In genomic region chr9:121185178-121185745, GRCh38 we compare ENCODE assay signal across 16 cellular contexts. TPM values are rescaled to one million over a fixed set of nuclear protein-coding genes. Genes with fewer than 3 reads are reported as not detected.
A peak's percentile ranks its signal among the peaks of the same experiment; 100 is the strongest.
DNase-seq lines count a peak whose midpoint lies in the region; ATAC-seq and TF ChIP-seq lines count a peak whose summit lies in the region.
"Had no signal": no experiment of that assay in that cellular context is flagged by ENCODE, and none has a peak within 500 bp of the region (broad histone marks: within the 10 kb centered on the region; RNA-seq: fewer than 3 reads in every experiment).

No MANE protein-coding gene starts in this region.

- CTCF ChIA-PET in activated CD8-positive, alpha-beta T cell treated with anti-CD3 and anti-CD28 coated beads for 36 hours (lab: Charles Lee) = interaction anchor here (1.3 to 3.2 kb wide), 5 partner anchors 16 to 127 kb away, joined by 3 to 18 read pairs (median 4); no protein-coding TSS in a partner anchor
- CTCF ChIA-PET in activated CD8-positive, alpha-beta T cell treated with anti-CD3 and anti-CD28 coated beads, Interleukin-2, amount 10 ng/mL, durations not matched to agents 7 days and 5 days (lab: Charles Lee) = interaction anchor here (0.8 to 1.8 kb wide), 9 partner anchors 9 to 38 kb away, joined by 3 to 8 read pairs (median 4); no protein-coding TSS in a partner anchor
- CTCF ChIA-PET in activated CD4-positive, alpha-beta memory T cell treated with anti-CD3 and anti-CD28 coated beads, Interleukin-2, amount 10 ng/mL, durations not matched to agents 7 days and 5 days (lab: Charles Lee) = interaction anchor here (1.4 to 2.9 kb wide), 4 partner anchors 9 to 22 kb away, joined by 3 to 13 read pairs (median 6); no protein-coding TSS in a partner anchor

- H3K9me3 Mint-ChIP-seq in activated CD8-positive, alpha-beta T cell treated with anti-CD3 and anti-CD28 coated beads for 36 hours = no peaks in the 10 kb centered on the region
- H3K9me3 Mint-ChIP-seq in activated CD8-positive, alpha-beta T cell treated with anti-CD3 and anti-CD28 coated beads, Interleukin-2, amount 10 ng/mL, durations not matched to agents 7 days and 5 days (ENCODE audit: insufficient read depth) = no peaks in the 10 kb centered on the region
- H3K9me3 Mint-ChIP-seq in activated CD4-positive, alpha-beta memory T cell treated with anti-CD3 and anti-CD28 coated beads, Interleukin-2, amount 10 ng/mL, durations not matched to agents 7 days and 5 days = no peaks in the 10 kb centered on the region
- no peaks in the 10 kb centered on the region for H3K9me3 Mint-ChIP-seq in natural killer cell treated with Interleukin-12 subunit alpha and Interleukin-12 subunit beta and Interleukin-15 and Interleukin-18, amount 100 ng/mL, for 72 hours
- H3K9me3 Mint-ChIP-seq: neural crest cell had no signal

- H3K36me3 ChIP-seq in gastrocnemius medialis = peaks cover 0 to 18% of the 10 kb centered on the region in 2 donors

- H3K4me1 Mint-ChIP-seq in activated CD8-positive, alpha-beta T cell treated with anti-CD3 and anti-CD28 coated beads for 36 hours (ENCODE audit: low read depth) = peaks cover 67% of the 10 kb centered on the region
- peaks cover 30% of the 10 kb centered on the region for H3K4me1 Mint-ChIP-seq in activated CD8-positive, alpha-beta T cell treated with anti-CD3 and anti-CD28 coated beads, Interleukin-2, amount 10 ng/mL, durations not matched to agents 7 days and 5 days (ENCODE audit: low read depth)
- H3K4me1 Mint-ChIP-seq in activated CD4-positive, alpha-beta memory T cell treated with anti-CD3 and anti-CD28 coated beads, Interleukin-2, amount 10 ng/mL, durations not matched to agents 7 days and 5 days = peaks cover 46% of the 10 kb centered on the region
- peaks cover 43 to 56% of the 10 kb centered on the region in 2 donors for H3K4me1 Mint-ChIP-seq in natural killer cell treated with Interleukin-12 subunit alpha and Interleukin-12 subunit beta and Interleukin-15 and Interleukin-18, amount 100 ng/mL, for 72 hours (ENCODE audit: low read depth in 2 of 2)

- H3K4me3 ChIP-seq in gastrocnemius medialis = no peak overlapping the region
- H3K4me3 ChIP-seq: transverse colon had no signal

- no peak for DNase-seq in activated CD8-positive, alpha-beta T cell treated with anti-CD3 and anti-CD28 coated beads for 36 hours
- no peak for DNase-seq in activated CD8-positive, alpha-beta T cell treated with anti-CD3 and anti-CD28 coated beads, Interleukin-2, amount 10 ng/mL, durations not matched to agents 7 days and 5 days
- DNase-seq in activated CD4-positive, alpha-beta memory T cell treated with anti-CD3 and anti-CD28 coated beads, Interleukin-2, amount 10 ng/mL, durations not matched to agents 7 days and 5 days = no peak
- no peak for DNase-seq in natural killer cell treated with Interleukin-12 subunit alpha and Interleukin-12 subunit beta and Interleukin-15 and Interleukin-18, amount 100 ng/mL, for 72 hours (ENCODE audit: low spot score)
- no peak for DNase-seq in NCI-H146 treated with DMSO at 0.1 percent for 48 hours (lab: John Stamatoyannopoulos, UW; ENCODE audit: unreplicated experiment)
- DNase-seq in gastrocnemius medialis = no peak
- DNase-seq: ACHN; Caco-2; cerebellar nuclear complex; foreskin fibroblast; NK-92 treated with Interleukin-12 subunit alpha and Interleukin-12 subunit beta, amount 100 ng/mL, for 24 hours; stimulated activated CD4-positive, alpha-beta T cell treated with anti-CD3 and anti-CD28 coated beads, Interleukin-2, amount 100 ng/mL, for 24 hours; transverse colon had no signal

- H3K36me3 Mint-ChIP-seq in activated CD8-positive, alpha-beta T cell treated with anti-CD3 and anti-CD28 coated beads for 36 hours (ENCODE audit: low read depth) = peaks cover 49% of the 10 kb centered on the region
- peaks cover 72% of the 10 kb centered on the region for H3K36me3 Mint-ChIP-seq in activated CD8-positive, alpha-beta T cell treated with anti-CD3 and anti-CD28 coated beads, Interleukin-2, amount 10 ng/mL, durations not matched to agents 7 days and 5 days (ENCODE audit: low read depth)
- H3K36me3 Mint-ChIP-seq in activated CD4-positive, alpha-beta memory T cell treated with anti-CD3 and anti-CD28 coated beads, Interleukin-2, amount 10 ng/mL, durations not matched to agents 7 days and 5 days (ENCODE audit: low read depth) = peaks cover 59% of the 10 kb centered on the region
- peaks cover 28% of the 10 kb centered on the region for H3K36me3 Mint-ChIP-seq in natural killer cell treated with Interleukin-12 subunit alpha and Interleukin-12 subunit beta and Interleukin-15 and Interleukin-18, amount 100 ng/mL, for 72 hours

- no peak overlapping the region for H3K27ac ChIP-seq in gastrocnemius medialis
- H3K27ac ChIP-seq: transverse colon had no signal

- no peak overlapping the region for H3K4me3 Mint-ChIP-seq in activated CD8-positive, alpha-beta T cell treated with anti-CD3 and anti-CD28 coated beads for 36 hours
- no peak overlapping the region for H3K4me3 Mint-ChIP-seq in activated CD8-positive, alpha-beta T cell treated with anti-CD3 and anti-CD28 coated beads, Interleukin-2, amount 10 ng/mL, durations not matched to agents 7 days and 5 days
- H3K4me3 Mint-ChIP-seq in activated CD4-positive, alpha-beta memory T cell treated with anti-CD3 and anti-CD28 coated beads, Interleukin-2, amount 10 ng/mL, durations not matched to agents 7 days and 5 days = no peak overlapping the region
- peak overlapping the region; percentile 49 for H3K4me3 Mint-ChIP-seq in natural killer cell treated with Interleukin-12 subunit alpha and Interleukin-12 subunit beta and Interleukin-15 and Interleukin-18, amount 100 ng/mL, for 72 hours
- H3K4me3 Mint-ChIP-seq: neural crest cell had no signal

- H3K27me3 ChIP-seq in gastrocnemius medialis = no peaks in the 10 kb centered on the region
- H3K27me3 ChIP-seq: transverse colon had no signal

- no peak for TF ChIP-seq POLR2A in gastrocnemius medialis (IDR thresholded peaks at IDR 0.05)

- ATAC-seq in activated CD8-positive, alpha-beta T cell treated with anti-CD3 and anti-CD28 coated beads for 36 hours = peak; percentile 14
- no peak for ATAC-seq in activated CD8-positive, alpha-beta T cell treated with anti-CD3 and anti-CD28 coated beads, Interleukin-2, amount 10 ng/mL, durations not matched to agents 7 days and 5 days
- ATAC-seq in GM18868 (IDR thresholded peaks at IDR 0.05; ENCODE audit: unreplicated experiment) (peak; percentile 42), HG02759 (IDR thresholded peaks at IDR 0.05; ENCODE audit: unreplicated experiment) (no peak), gastrocnemius medialis (no peak)
- ATAC-seq in natural killer cell treated with Interleukin-12 subunit alpha and Interleukin-12 subunit beta and Interleukin-15 and Interleukin-18, amount 100 ng/mL, for 72 hours = peak in 1 of 2 donors; percentile 20

- intact Hi-C loops in activated CD8-positive, alpha-beta T cell treated with anti-CD3 and anti-CD28 coated beads for 36 hours (cut with micrococcal nuclease) = no loop called here
- intact Hi-C loops in gastrocnemius medialis (cut with DNase I; ENCODE audit: low total_unique reads) = no loop called here

- peak overlapping the region; percentile 71 for H3K27ac Mint-ChIP-seq in activated CD8-positive, alpha-beta T cell treated with anti-CD3 and anti-CD28 coated beads for 36 hours
- no peak overlapping the region for H3K27ac Mint-ChIP-seq in activated CD8-positive, alpha-beta T cell treated with anti-CD3 and anti-CD28 coated beads, Interleukin-2, amount 10 ng/mL, durations not matched to agents 7 days and 5 days
- H3K27ac Mint-ChIP-seq in activated CD4-positive, alpha-beta memory T cell treated with anti-CD3 and anti-CD28 coated beads, Interleukin-2, amount 10 ng/mL, durations not matched to agents 7 days and 5 days = peak overlapping the region; percentile 2
- H3K27ac Mint-ChIP-seq in natural killer cell treated with Interleukin-12 subunit alpha and Interleukin-12 subunit beta and Interleukin-15 and Interleukin-18, amount 100 ng/mL, for 72 hours = peak overlapping the region; percentile 17 to 79

- H3K4me1 ChIP-seq in gastrocnemius medialis = peaks cover 22 to 31% of the 10 kb centered on the region in 2 donors

- H3K27me3 Mint-ChIP-seq in activated CD8-positive, alpha-beta T cell treated with anti-CD3 and anti-CD28 coated beads for 36 hours = no peaks in the 10 kb centered on the region
- H3K27me3 Mint-ChIP-seq in activated CD8-positive, alpha-beta T cell treated with anti-CD3 and anti-CD28 coated beads, Interleukin-2, amount 10 ng/mL, durations not matched to agents 7 days and 5 days (ENCODE audit: low read depth) = no peaks in the 10 kb centered on the region
- H3K27me3 Mint-ChIP-seq in activated CD4-positive, alpha-beta memory T cell treated with anti-CD3 and anti-CD28 coated beads, Interleukin-2, amount 10 ng/mL, durations not matched to agents 7 days and 5 days = no peaks in the 10 kb centered on the region
- no peaks in the 10 kb centered on the region for H3K27me3 Mint-ChIP-seq in natural killer cell treated with Interleukin-12 subunit alpha and Interleukin-12 subunit beta and Interleukin-15 and Interleukin-18, amount 100 ng/mL, for 72 hours

- POLR2A ChIA-PET in activated CD8-positive, alpha-beta T cell treated with anti-CD3 and anti-CD28 coated beads for 36 hours (lab: Charles Lee) = interaction anchor here (0.8 to 2.5 kb wide), 4 partner anchors 10 to 15 kb away, joined by 3 to 10 read pairs (median 4); no protein-coding TSS in a partner anchor
- POLR2A ChIA-PET in activated CD8-positive, alpha-beta T cell treated with anti-CD3 and anti-CD28 coated beads, Interleukin-2, amount 10 ng/mL, durations not matched to agents 7 days and 5 days (lab: Charles Lee) = interaction anchor here (0.6 to 1.5 kb wide), 4 partner anchors 15 to 52 kb away, joined by 3 to 5 read pairs (median 4); partner anchors contain the start of gene RAB14
- POLR2A ChIA-PET in activated CD4-positive, alpha-beta memory T cell treated with anti-CD3 and anti-CD28 coated beads, Interleukin-2, amount 10 ng/mL, durations not matched to agents 7 days and 5 days (lab: Charles Lee) = interaction anchor here (1.3 to 3.3 kb wide), 4 partner anchors 10 to 17 kb away, joined by 3 to 14 read pairs (median 9); partner anchors contain the start of gene RAB14

- no peaks in the 10 kb centered on the region for H3K9me3 ChIP-seq in gastrocnemius medialis
- H3K9me3 ChIP-seq: Caco-2, transverse colon had no signal

- TF ChIP-seq CTCF in activated CD8-positive, alpha-beta T cell treated with anti-CD3 and anti-CD28 coated beads for 36 hours (IDR thresholded peaks at IDR 0.05) = no peak
- TF ChIP-seq CTCF in gastrocnemius medialis (IDR thresholded peaks at IDR 0.05 in 4 of 5, conservative IDR thresholded peaks at IDR 0.05 in 1 of 5) = no peak

- in situ Hi-C loops in gastrocnemius medialis (cut with MboI; ENCODE audit: low sequenced_read_pairs in 4 of 4) = no loop called here

RNA-seq across cellular contexts. Expression of gene RAB14, which starts 16.4 kb away (rescaled TPM):
- 10 to 100 TPM; 54.3 to 55.5 TPM for total RNA-seq in activated CD8-positive, alpha-beta T cell treated with anti-CD3 and anti-CD28 coated beads for 36 hours
- total RNA-seq in activated CD8-positive, alpha-beta T cell treated with anti-CD3 and anti-CD28 coated beads, Interleukin-2, amount 10 ng/mL, durations not matched to agents 7 days and 5 days = 10 to 100 TPM; 56.7 to 68.2 TPM
- 10 to 100 TPM; 65.8 to 68.1 TPM for total RNA-seq in activated CD4-positive, alpha-beta memory T cell treated with anti-CD3 and anti-CD28 coated beads, Interleukin-2, amount 10 ng/mL, durations not matched to agents 7 days and 5 days
- total RNA-seq in natural killer cell treated with Interleukin-12 subunit alpha and Interleukin-12 subunit beta and Interleukin-15 and Interleukin-18, amount 100 ng/mL, for 72 hours = 10 to 100 TPM; 40.6 to 73.8 TPM
- total RNA-seq in gastrocnemius medialis = 10 to 100 TPM; 18.7 to 26.8 (median 19.5) TPM

Comparison
In these comparisons a context has a peak if more than half of its experiments do, and no peak if none do; other contexts are left out.
1. ATAC-seq: peak in activated CD8-positive, alpha-beta T cell treated with anti-CD3 and anti-CD28 coated beads for 36 hours (single experiment) and GM18868 (single experiment); none in activated CD8-positive, alpha-beta T cell treated with anti-CD3 and anti-CD28 coated beads, Interleukin-2, amount 10 ng/mL, durations not matched to agents 7 days and 5 days (single experiment), HG02759 (single experiment) and gastrocnemius medialis (0 of 2).